Comparison of ENCODE assay signal across 1 cellular context in genomic region chr19:1856698-1857603, GRCh38.
TF ChIP-seq lines count a peak whose summit lies in the region.

No MANE protein-coding gene starts in this region.

TF ChIP-seq in K562, 482 proteins besides CTCF, POLR2A, EP300 and RAD21 (continued from another document and continues in another):
- TF ChIP-seq HLTF (IDR thresholded peaks at IDR 0.05) (no peak), ZNF75A (CRISPR knock-in tag; IDR thresholded peaks at IDR 0.05) (no peak), HMG20B (CRISPR knock-in tag; IDR thresholded peaks at IDR 0.05) (no peak), SIX5 (IDR thresholded peaks at IDR 0.05; ENCODE audit: borderline replicate concordance in 1 of 2, insufficient read depth in 1 of 2, low read depth in 1 of 2, low read length in 2 of 2) (no peak), ZNF311 (CRISPR knock-in tag; IDR thresholded peaks at IDR 0.05) (no peak), PRPF4 (IDR thresholded peaks at IDR 0.05; ENCODE audit: insufficient read depth, low read depth, low read length, poor library complexity, severe bottlenecking) (no peak), ZNF830 (CRISPR knock-in tag; IDR thresholded peaks at IDR 0.05) (0 out of 2 replicates have a peak, but pooled peaks have one; percentile 32), PHB (CRISPR knock-in tag; IDR thresholded peaks at IDR 0.05) (no peak), ZNF584 (CRISPR knock-in tag; IDR thresholded peaks at IDR 0.05; ENCODE audit: low read depth) (no peak), SNRNP70 (optimal IDR thresholded peaks at IDR 0.05; ENCODE audit: low read depth, low read length) (no peak), PATZ1 (CRISPR knock-in tag; IDR thresholded peaks at IDR 0.05; ENCODE audit: borderline replicate concordance) (no peak), CCNT2 (IDR thresholded peaks at IDR 0.05; ENCODE audit: borderline replicate concordance, extremely low read depth, insufficient read length, low read depth, low read length) (peak; percentile 79), SIN3A (IDR thresholded peaks at IDR 0.05; ENCODE audit: borderline replicate concordance in 2 of 2, control insufficient read depth in 1 of 2, low read depth in 2 of 2, low read length in 2 of 2) (peak in 1 of 2 experiments; percentile 38; a peak in 2 of 4 replicates), ZC3H11A (IDR thresholded peaks at IDR 0.05; ENCODE audit: low read depth, low read length) (no peak), PRMT5 (CRISPR knock-in tag; IDR thresholded peaks at IDR 0.05) (no peak), PYGO2 (tag; IDR thresholded peaks at IDR 0.05) (no peak), CC2D1A (IDR thresholded peaks at IDR 0.05) (no peak), NR2C1 (IDR thresholded peaks at IDR 0.05) (peak; percentile 52; the same call in 1 of the 2 replicates), NR2C1 (tag; IDR thresholded peaks at IDR 0.05) (peak; percentile 70), ELF1 (tag; IDR thresholded peaks at IDR 0.05) (peak; percentile 77; the same call in 1 of the 2 replicates), ZBTB8A (IDR thresholded peaks at IDR 0.05; ENCODE audit: partially characterized antibody) (no peak), TAF1 (IDR thresholded peaks at IDR 0.05; ENCODE audit: control insufficient read depth, extremely low read depth, insufficient read depth, low read length, severe bottlenecking) (no peak), RBFOX2 (IDR thresholded peaks at IDR 0.05; ENCODE audit: low read depth, low read length) (peak; percentile 74), SMAD2 (IDR thresholded peaks at IDR 0.05; ENCODE audit: low read depth, low read length) (no peak), BRF1 (IDR thresholded peaks at IDR 0.05; ENCODE audit: borderline replicate concordance, extremely low read depth, insufficient read length) (no peak), TCF3 (CRISPR knock-in tag; IDR thresholded peaks at IDR 0.05) (0 out of 2 replicates have a peak, but pooled peaks have one; percentile 21), ZNF23 (CRISPR knock-in tag; IDR thresholded peaks at IDR 0.05) (no peak), HSF4 (CRISPR knock-in tag; IDR thresholded peaks at IDR 0.05; ENCODE audit: borderline replicate concordance) (no peak), ZNF253 (CRISPR knock-in tag; conservative IDR thresholded peaks at IDR 0.05) (no peak), ZNF12 (CRISPR knock-in tag; IDR thresholded peaks at IDR 0.05) (0 out of 2 replicates have a peak, but pooled peaks have one; percentile 37), NR2C2 (CRISPR knock-in tag; IDR thresholded peaks at IDR 0.05) (peak; percentile 69; the same call in 1 of the 2 replicates), NR2C2 (tag; IDR thresholded peaks at IDR 0.05) (peak; percentile 91), ZNF124 (CRISPR knock-in tag; IDR thresholded peaks at IDR 0.05) (no peak)
- TF ChIP-seq, protein P1, sequence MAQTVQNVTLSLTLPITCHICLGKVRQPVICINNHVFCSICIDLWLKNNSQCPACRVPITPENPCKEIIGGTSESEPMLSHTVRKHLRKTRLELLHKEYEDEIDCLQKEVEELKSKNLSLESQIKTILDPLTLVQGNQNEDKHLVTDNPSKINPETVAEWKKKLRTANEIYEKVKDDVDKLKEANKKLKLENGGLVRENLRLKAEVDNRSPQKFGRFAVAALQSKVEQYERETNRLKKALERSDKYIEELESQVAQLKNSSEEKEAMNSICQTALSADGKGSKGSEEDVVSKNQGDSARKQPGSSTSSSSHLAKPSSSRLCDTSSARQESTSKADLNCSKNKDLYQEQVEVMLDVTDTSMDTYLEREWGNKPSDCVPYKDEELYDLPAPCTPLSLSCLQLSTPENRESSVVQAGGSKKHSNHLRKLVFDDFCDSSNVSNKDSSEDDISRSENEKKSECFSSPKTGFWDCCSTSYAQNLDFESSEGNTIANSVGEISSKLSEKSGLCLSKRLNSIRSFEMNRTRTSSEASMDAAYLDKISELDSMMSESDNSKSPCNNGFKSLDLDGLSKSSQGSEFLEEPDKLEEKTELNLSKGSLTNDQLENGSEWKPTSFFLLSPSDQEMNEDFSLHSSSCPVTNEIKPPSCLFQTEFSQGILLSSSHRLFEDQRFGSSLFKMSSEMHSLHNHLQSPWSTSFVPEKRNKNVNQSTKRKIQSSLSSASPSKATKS (CRISPR knock-in tag; IDR thresholded peaks at IDR 0.05), result no peak
- TF ChIP-seq, protein P2, sequence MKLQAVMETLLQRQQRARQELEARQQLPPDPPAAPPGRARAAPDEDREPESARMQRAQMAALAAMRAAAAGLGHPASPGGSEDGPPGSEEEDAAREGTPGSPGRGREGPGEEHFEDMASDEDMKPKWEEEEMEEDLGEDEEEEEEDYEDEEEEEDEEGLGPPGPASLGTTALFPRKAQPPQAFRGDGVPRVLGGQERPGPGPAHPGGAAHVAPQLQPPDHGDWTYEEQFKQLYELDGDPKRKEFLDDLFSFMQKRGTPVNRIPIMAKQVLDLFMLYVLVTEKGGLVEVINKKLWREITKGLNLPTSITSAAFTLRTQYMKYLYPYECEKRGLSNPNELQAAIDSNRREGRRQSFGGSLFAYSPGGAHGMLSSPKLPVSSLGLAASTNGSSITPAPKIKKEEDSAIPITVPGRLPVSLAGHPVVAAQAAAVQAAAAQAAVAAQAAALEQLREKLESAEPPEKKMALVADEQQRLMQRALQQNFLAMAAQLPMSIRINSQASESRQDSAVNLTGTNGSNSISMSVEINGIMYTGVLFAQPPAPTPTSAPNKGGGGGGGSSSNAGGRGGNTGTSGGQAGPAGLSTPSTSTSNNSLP (IDR thresholded peaks at IDR 0.05; ENCODE audit: borderline replicate concordance, low read depth, low read length), result no peak
- TF ChIP-seq, protein P3, sequence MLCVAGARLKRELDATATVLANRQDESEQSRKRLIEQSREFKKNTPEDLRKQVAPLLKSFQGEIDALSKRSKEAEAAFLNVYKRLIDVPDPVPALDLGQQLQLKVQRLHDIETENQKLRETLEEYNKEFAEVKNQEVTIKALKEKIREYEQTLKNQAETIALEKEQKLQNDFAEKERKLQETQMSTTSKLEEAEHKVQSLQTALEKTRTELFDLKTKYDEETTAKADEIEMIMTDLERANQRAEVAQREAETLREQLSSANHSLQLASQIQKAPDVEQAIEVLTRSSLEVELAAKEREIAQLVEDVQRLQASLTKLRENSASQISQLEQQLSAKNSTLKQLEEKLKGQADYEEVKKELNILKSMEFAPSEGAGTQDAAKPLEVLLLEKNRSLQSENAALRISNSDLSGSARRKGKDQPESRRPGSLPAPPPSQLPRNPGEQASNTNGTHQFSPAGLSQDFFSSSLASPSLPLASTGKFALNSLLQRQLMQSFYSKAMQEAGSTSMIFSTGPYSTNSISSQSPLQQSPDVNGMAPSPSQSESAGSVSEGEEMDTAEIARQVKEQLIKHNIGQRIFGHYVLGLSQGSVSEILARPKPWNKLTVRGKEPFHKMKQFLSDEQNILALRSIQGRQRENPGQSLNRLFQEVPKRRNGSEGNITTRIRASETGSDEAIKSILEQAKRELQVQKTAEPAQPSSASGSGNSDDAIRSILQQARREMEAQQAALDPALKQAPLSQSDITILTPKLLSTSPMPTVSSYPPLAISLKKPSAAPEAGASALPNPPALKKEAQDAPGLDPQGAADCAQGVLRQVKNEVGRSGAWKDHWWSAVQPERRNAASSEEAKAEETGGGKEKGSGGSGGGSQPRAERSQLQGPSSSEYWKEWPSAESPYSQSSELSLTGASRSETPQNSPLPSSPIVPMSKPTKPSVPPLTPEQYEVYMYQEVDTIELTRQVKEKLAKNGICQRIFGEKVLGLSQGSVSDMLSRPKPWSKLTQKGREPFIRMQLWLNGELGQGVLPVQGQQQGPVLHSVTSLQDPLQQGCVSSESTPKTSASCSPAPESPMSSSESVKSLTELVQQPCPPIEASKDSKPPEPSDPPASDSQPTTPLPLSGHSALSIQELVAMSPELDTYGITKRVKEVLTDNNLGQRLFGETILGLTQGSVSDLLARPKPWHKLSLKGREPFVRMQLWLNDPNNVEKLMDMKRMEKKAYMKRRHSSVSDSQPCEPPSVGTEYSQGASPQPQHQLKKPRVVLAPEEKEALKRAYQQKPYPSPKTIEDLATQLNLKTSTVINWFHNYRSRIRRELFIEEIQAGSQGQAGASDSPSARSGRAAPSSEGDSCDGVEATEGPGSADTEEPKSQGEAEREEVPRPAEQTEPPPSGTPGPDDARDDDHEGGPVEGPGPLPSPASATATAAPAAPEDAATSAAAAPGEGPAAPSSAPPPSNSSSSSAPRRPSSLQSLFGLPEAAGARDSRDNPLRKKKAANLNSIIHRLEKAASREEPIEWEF (CRISPR knock-in tag; IDR thresholded peaks at IDR 0.05), result no peak
- TF ChIP-seq, protein P4, sequence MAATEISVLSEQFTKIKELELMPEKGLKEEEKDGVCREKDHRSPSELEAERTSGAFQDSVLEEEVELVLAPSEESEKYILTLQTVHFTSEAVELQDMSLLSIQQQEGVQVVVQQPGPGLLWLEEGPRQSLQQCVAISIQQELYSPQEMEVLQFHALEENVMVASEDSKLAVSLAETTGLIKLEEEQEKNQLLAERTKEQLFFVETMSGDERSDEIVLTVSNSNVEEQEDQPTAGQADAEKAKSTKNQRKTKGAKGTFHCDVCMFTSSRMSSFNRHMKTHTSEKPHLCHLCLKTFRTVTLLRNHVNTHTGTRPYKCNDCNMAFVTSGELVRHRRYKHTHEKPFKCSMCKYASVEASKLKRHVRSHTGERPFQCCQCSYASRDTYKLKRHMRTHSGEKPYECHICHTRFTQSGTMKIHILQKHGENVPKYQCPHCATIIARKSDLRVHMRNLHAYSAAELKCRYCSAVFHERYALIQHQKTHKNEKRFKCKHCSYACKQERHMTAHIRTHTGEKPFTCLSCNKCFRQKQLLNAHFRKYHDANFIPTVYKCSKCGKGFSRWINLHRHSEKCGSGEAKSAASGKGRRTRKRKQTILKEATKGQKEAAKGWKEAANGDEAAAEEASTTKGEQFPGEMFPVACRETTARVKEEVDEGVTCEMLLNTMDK (IDR thresholded peaks at IDR 0.05; ENCODE audit: borderline replicate concordance, insufficient read depth, low read depth, low read length, poor library complexity, severe bottlenecking), result no peak
- TF ChIP-seq, protein P5, sequence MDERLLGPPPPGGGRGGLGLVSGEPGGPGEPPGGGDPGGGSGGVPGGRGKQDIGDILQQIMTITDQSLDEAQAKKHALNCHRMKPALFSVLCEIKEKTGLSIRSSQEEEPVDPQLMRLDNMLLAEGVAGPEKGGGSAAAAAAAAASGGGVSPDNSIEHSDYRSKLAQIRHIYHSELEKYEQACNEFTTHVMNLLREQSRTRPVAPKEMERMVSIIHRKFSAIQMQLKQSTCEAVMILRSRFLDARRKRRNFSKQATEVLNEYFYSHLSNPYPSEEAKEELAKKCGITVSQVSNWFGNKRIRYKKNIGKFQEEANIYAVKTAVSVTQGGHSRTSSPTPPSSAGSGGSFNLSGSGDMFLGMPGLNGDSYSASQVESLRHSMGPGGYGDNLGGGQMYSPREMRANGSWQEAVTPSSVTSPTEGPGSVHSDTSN (CRISPR knock-in tag; IDR thresholded peaks at IDR 0.05; ENCODE audit: low read depth), result no peak
- TF ChIP-seq, protein P5 (tag; conservative IDR thresholded peaks at IDR 0.05; ENCODE audit: low read depth), result no peak
- TF ChIP-seq, protein P6, sequence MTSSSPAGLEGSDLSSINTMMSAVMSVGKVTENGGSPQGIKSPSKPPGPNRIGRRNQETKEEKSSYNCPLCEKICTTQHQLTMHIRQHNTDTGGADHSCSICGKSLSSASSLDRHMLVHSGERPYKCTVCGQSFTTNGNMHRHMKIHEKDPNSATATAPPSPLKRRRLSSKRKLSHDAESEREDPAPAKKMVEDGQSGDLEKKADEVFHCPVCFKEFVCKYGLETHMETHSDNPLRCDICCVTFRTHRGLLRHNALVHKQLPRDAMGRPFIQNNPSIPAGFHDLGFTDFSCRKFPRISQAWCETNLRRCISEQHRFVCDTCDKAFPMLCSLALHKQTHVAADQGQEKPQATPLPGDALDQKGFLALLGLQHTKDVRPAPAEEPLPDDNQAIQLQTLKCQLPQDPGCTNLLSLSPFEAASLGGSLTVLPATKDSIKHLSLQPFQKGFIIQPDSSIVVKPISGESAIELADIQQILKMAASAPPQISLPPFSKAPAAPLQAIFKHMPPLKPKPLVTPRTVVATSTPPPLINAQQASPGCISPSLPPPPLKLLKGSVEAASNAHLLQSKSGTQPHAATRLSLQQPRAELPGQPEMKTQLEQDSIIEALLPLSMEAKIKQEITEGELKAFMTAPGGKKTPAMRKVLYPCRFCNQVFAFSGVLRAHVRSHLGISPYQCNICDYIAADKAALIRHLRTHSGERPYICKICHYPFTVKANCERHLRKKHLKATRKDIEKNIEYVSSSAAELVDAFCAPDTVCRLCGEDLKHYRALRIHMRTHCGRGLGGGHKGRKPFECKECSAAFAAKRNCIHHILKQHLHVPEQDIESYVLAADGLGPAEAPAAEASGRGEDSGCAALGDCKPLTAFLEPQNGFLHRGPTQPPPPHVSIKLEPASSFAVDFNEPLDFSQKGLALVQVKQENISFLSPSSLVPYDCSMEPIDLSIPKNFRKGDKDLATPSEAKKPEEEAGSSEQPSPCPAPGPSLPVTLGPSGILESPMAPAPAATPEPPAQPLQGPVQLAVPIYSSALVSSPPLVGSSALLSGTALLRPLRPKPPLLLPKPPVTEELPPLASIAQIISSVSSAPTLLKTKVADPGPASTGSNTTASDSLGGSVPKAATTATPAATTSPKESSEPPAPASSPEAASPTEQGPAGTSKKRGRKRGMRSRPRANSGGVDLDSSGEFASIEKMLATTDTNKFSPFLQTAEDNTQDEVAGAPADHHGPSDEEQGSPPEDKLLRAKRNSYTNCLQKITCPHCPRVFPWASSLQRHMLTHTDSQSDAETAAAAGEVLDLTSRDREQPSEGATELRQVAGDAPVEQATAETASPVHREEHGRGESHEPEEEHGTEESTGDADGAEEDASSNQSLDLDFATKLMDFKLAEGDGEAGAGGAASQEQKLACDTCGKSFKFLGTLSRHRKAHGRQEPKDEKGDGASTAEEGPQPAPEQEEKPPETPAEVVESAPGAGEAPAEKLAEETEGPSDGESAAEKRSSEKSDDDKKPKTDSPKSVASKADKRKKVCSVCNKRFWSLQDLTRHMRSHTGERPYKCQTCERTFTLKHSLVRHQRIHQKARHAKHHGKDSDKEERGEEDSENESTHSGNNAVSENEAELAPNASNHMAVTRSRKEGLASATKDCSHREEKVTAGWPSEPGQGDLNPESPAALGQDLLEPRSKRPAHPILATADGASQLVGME (CRISPR knock-in tag; IDR thresholded peaks at IDR 0.05), result peak; percentile 86; the same call in 1 of the 2 replicates
